1 cellular context compared by ENCODE assay signal in the genomic region with DNA sequence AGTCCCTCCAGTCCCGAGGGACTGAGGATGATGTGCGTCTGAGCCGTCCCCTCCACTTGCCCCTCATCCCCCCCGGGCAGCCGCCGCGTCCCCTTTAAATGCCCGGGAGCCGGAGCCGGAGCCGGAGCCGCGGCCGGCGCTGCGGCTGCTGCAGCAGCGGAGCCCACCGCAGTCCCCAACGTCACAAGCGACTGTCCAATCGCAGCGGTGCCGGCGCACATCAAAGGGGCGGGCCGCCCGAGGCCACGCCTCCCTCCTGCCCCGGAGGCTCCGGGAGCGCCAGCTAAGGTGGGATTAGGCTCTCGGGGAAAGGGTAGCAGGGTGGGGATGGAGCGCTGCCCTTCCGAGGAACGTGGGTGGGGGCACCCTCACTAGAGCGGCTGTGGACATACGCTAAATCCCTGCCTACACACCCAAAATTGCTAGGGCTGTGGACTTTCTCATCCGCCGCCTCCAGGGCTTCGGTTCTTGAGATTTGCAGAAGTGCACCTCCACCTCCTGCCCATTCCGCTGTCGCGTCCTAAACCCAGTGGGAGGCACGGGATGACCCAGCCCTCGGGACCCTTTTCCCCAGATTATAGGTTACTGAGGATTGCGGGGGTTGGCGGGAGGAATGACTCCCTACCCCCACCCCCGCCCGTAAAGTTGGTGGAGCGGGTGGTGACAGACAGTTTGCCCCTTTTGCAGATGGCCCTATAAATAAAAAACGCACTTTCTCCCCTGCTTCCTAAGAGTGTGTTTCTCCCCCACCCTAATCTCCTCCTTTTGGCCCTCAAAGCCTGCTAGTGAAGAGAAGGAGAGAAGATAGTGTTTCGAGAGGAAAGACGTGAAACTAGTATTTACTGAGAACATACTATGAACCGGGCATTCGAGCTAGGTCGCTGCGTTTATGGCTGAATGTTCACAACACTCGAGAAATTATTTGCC.
TF ChIP-seq lines count a peak whose summit lies in the region.

A gene with protein sequence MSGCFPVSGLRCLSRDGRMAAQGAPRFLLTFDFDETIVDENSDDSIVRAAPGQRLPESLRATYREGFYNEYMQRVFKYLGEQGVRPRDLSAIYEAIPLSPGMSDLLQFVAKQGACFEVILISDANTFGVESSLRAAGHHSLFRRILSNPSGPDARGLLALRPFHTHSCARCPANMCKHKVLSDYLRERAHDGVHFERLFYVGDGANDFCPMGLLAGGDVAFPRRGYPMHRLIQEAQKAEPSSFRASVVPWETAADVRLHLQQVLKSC (minus strand): TSS at position 152 of the 927 bp plus-strand sequence. CDS start 4,096 bp downstream, outside the sequence.

TF ChIP-seq in K562, 482 proteins besides CTCF, POLR2A, EP300 and RAD21 (continued from another document and continues in another):
- TF ChIP-seq, protein P1, sequence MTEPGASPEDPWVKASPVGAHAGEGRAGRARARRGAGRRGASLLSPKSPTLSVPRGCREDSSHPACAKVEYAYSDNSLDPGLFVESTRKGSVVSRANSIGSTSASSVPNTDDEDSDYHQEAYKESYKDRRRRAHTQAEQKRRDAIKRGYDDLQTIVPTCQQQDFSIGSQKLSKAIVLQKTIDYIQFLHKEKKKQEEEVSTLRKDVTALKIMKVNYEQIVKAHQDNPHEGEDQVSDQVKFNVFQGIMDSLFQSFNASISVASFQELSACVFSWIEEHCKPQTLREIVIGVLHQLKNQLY (CRISPR knock-in tag; conservative IDR thresholded peaks at IDR 0.05): no peak
- no peak for TF ChIP-seq NELFE (IDR thresholded peaks at IDR 0.05; ENCODE audit: insufficient read depth, insufficient read length)
- peak; percentile 58; the same call in 1 of the 2 replicates for TF ChIP-seq CREM (IDR thresholded peaks at IDR 0.05; ENCODE audit: low read depth)
- no peak for TF ChIP-seq SOX6 (IDR thresholded peaks at IDR 0.05)
- no peak for TF ChIP-seq U2AF2 (optimal IDR thresholded peaks at IDR 0.05; ENCODE audit: low read depth, low read length)
- TF ChIP-seq TGIF2 (CRISPR knock-in tag; IDR thresholded peaks at IDR 0.05): no peak
- TF ChIP-seq SP2 (IDR thresholded peaks at IDR 0.05; ENCODE audit: extremely low read depth, low read depth, low read length, poor library complexity, severe bottlenecking): no peak
- TF ChIP-seq, protein P2, sequence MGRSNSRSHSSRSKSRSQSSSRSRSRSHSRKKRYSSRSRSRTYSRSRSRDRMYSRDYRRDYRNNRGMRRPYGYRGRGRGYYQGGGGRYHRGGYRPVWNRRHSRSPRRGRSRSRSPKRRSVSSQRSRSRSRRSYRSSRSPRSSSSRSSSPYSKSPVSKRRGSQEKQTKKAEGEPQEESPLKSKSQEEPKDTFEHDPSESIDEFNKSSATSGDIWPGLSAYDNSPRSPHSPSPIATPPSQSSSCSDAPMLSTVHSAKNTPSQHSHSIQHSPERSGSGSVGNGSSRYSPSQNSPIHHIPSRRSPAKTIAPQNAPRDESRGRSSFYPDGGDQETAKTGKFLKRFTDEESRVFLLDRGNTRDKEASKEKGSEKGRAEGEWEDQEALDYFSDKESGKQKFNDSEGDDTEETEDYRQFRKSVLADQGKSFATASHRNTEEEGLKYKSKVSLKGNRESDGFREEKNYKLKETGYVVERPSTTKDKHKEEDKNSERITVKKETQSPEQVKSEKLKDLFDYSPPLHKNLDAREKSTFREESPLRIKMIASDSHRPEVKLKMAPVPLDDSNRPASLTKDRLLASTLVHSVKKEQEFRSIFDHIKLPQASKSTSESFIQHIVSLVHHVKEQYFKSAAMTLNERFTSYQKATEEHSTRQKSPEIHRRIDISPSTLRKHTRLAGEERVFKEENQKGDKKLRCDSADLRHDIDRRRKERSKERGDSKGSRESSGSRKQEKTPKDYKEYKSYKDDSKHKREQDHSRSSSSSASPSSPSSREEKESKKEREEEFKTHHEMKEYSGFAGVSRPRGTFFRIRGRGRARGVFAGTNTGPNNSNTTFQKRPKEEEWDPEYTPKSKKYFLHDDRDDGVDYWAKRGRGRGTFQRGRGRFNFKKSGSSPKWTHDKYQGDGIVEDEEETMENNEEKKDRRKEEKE (IDR thresholded peaks at IDR 0.05; ENCODE audit: borderline replicate concordance in 1 of 2, control insufficient read depth in 1 of 2, low read depth in 2 of 2, low read length in 1 of 2): no peak
- no peak for TF ChIP-seq MEF2A (IDR thresholded peaks at IDR 0.05; ENCODE audit: control insufficient read depth, low read depth, low read length)
- TF ChIP-seq, protein P3, sequence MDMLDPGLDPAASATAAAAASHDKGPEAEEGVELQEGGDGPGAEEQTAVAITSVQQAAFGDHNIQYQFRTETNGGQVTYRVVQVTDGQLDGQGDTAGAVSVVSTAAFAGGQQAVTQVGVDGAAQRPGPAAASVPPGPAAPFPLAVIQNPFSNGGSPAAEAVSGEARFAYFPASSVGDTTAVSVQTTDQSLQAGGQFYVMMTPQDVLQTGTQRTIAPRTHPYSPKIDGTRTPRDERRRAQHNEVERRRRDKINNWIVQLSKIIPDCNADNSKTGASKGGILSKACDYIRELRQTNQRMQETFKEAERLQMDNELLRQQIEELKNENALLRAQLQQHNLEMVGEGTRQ (CRISPR knock-in tag; IDR thresholded peaks at IDR 0.05): no peak
- no peak for TF ChIP-seq ZC3H4 (CRISPR knock-in tag; IDR thresholded peaks at IDR 0.05; ENCODE audit: borderline replicate concordance)
- TF ChIP-seq DMBX1 (CRISPR knock-in tag; IDR thresholded peaks at IDR 0.05; ENCODE audit: borderline replicate concordance): no peak
- TF ChIP-seq ERF (CRISPR knock-in tag; IDR thresholded peaks at IDR 0.05): no peak
- no peak for TF ChIP-seq SETDB1 (IDR thresholded peaks at IDR 0.05; ENCODE audit: low read length)
- TF ChIP-seq POLR2B (IDR thresholded peaks at IDR 0.05; ENCODE audit: low read depth, partially characterized antibody): no peak
- no peak for TF ChIP-seq LEF1 (IDR thresholded peaks at IDR 0.05)
- no peak for TF ChIP-seq FOXK2 (conservative IDR thresholded peaks at IDR 0.05 in 1 of 2, IDR thresholded peaks at IDR 0.05 in 1 of 2; ENCODE audit: low read depth in 2 of 2)
- no peak for TF ChIP-seq COPS2 (conservative IDR thresholded peaks at IDR 0.05)
- no peak for TF ChIP-seq ARID2 (IDR thresholded peaks at IDR 0.05)
- TF ChIP-seq, protein P4, sequence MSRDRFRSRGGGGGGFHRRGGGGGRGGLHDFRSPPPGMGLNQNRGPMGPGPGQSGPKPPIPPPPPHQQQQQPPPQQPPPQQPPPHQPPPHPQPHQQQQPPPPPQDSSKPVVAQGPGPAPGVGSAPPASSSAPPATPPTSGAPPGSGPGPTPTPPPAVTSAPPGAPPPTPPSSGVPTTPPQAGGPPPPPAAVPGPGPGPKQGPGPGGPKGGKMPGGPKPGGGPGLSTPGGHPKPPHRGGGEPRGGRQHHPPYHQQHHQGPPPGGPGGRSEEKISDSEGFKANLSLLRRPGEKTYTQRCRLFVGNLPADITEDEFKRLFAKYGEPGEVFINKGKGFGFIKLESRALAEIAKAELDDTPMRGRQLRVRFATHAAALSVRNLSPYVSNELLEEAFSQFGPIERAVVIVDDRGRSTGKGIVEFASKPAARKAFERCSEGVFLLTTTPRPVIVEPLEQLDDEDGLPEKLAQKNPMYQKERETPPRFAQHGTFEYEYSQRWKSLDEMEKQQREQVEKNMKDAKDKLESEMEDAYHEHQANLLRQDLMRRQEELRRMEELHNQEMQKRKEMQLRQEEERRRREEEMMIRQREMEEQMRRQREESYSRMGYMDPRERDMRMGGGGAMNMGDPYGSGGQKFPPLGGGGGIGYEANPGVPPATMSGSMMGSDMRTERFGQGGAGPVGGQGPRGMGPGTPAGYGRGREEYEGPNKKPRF (IDR thresholded peaks at IDR 0.05; ENCODE audit: low read depth, low read length): no peak
- 0 out of 2 replicates have a peak, but pooled peaks have one; percentile 31 for TF ChIP-seq LCOR (CRISPR knock-in tag; IDR thresholded peaks at IDR 0.05)
- TF ChIP-seq ZNF830 (CRISPR knock-in tag; IDR thresholded peaks at IDR 0.05): no peak
- TF ChIP-seq, protein P5, sequence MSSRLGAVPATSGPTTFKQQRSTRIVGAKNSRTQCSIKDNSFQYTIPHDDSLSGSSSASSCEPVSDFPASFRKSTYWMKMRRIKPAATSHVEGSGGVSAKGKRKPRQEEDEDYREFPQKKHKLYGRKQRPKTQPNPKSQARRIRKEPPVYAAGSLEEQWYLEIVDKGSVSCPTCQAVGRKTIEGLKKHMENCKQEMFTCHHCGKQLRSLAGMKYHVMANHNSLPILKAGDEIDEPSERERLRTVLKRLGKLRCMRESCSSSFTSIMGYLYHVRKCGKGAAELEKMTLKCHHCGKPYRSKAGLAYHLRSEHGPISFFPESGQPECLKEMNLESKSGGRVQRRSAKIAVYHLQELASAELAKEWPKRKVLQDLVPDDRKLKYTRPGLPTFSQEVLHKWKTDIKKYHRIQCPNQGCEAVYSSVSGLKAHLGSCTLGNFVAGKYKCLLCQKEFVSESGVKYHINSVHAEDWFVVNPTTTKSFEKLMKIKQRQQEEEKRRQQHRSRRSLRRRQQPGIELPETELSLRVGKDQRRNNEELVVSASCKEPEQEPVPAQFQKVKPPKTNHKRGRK (tag; IDR thresholded peaks at IDR 0.05): no peak
- no peak for TF ChIP-seq MBD2 (IDR thresholded peaks at IDR 0.05; ENCODE audit: borderline replicate concordance, low read depth)
- TF ChIP-seq MCM5 (IDR thresholded peaks at IDR 0.05; ENCODE audit: low read depth): no peak
- no peak for TF ChIP-seq TAF15 (IDR thresholded peaks at IDR 0.05; ENCODE audit: low read depth, low read length)
- peak; percentile 66; the same call in 1 of the 2 replicates for TF ChIP-seq SP1 (CRISPR knock-in tag; IDR thresholded peaks at IDR 0.05)
- TF ChIP-seq, protein P6, sequence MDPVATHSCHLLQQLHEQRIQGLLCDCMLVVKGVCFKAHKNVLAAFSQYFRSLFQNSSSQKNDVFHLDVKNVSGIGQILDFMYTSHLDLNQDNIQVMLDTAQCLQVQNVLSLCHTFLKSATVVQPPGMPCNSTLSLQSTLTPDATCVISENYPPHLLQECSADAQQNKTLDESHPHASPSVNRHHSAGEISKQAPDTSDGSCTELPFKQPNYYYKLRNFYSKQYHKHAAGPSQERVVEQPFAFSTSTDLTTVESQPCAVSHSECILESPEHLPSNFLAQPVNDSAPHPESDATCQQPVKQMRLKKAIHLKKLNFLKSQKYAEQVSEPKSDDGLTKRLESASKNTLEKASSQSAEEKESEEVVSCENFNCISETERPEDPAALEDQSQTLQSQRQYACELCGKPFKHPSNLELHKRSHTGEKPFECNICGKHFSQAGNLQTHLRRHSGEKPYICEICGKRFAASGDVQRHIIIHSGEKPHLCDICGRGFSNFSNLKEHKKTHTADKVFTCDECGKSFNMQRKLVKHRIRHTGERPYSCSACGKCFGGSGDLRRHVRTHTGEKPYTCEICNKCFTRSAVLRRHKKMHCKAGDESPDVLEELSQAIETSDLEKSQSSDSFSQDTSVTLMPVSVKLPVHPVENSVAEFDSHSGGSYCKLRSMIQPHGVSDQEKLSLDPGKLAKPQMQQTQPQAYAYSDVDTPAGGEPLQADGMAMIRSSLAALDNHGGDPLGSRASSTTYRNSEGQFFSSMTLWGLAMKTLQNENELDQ (CRISPR knock-in tag; IDR thresholded peaks at IDR 0.05; ENCODE audit: borderline replicate concordance): no peak
- peak in 1 of 2 experiments; percentile 16; a peak in 1 of 4 replicates for TF ChIP-seq SRF (CRISPR knock-in tag; IDR thresholded peaks at IDR 0.05)
- TF ChIP-seq RBFOX2 (IDR thresholded peaks at IDR 0.05; ENCODE audit: low read depth, low read length): no peak
- no peak for TF ChIP-seq MECOM (CRISPR knock-in tag; IDR thresholded peaks at IDR 0.05)
- TF ChIP-seq PTRF (tag; IDR thresholded peaks at IDR 0.05): no peak
- no peak for TF ChIP-seq STAT5B (CRISPR knock-in tag; IDR thresholded peaks at IDR 0.05)
- TF ChIP-seq SAP30 (IDR thresholded peaks at IDR 0.05; ENCODE audit: borderline replicate concordance, insufficient read depth, low read depth, low read length, poor library complexity, severe bottlenecking): no peak
- TF ChIP-seq HNRNPLL (IDR thresholded peaks at IDR 0.05; ENCODE audit: low read depth, low read length, poor library complexity, severe bottlenecking): peak; percentile 49
- no peak for TF ChIP-seq ZNF316 (IDR thresholded peaks at IDR 0.05)
- TF ChIP-seq EHMT2 (IDR thresholded peaks at IDR 0.05): no peak
- TF ChIP-seq, protein P7, sequence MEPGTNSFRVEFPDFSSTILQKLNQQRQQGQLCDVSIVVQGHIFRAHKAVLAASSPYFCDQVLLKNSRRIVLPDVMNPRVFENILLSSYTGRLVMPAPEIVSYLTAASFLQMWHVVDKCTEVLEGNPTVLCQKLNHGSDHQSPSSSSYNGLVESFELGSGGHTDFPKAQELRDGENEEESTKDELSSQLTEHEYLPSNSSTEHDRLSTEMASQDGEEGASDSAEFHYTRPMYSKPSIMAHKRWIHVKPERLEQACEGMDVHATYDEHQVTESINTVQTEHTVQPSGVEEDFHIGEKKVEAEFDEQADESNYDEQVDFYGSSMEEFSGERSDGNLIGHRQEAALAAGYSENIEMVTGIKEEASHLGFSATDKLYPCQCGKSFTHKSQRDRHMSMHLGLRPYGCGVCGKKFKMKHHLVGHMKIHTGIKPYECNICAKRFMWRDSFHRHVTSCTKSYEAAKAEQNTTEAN (CRISPR knock-in tag; IDR thresholded peaks at IDR 0.05): no peak
- TF ChIP-seq HLTF (IDR thresholded peaks at IDR 0.05): no peak
- TF ChIP-seq PHF8 (IDR thresholded peaks at IDR 0.05; ENCODE audit: borderline replicate concordance, low read length): peak; percentile 13; the same call in 1 of the 2 replicates
- TF ChIP-seq ZNF212 (CRISPR knock-in tag; IDR thresholded peaks at IDR 0.05): no peak
- no peak for TF ChIP-seq MAFK (IDR thresholded peaks at IDR 0.05; ENCODE audit: low read length)
- TF ChIP-seq, protein P8, sequence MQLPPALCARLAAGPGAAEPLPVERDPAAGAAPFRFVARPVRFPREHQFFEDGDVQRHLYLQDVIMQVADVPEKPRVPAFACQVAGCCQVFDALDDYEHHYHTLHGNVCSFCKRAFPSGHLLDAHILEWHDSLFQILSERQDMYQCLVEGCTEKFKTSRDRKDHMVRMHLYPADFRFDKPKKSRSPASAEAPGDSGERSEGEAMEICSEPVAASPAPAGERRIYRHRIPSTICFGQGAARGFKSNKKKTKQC (CRISPR knock-in tag; IDR thresholded peaks at IDR 0.05): no peak
- TF ChIP-seq KDM4B (IDR thresholded peaks at IDR 0.05; ENCODE audit: borderline replicate concordance in 2 of 2, low read depth in 1 of 2): no peak
- peak; percentile 43 for TF ChIP-seq CREB1 (IDR thresholded peaks at IDR 0.05)
- peak; percentile 71 for TF ChIP-seq CREB1 (CRISPR knock-in tag; IDR thresholded peaks at IDR 0.05)
- TF ChIP-seq HDAC3 (IDR thresholded peaks at IDR 0.05; ENCODE audit: borderline replicate concordance, partially characterized antibody): no peak
- TF ChIP-seq ZC3H8 (IDR thresholded peaks at IDR 0.05): no peak
- no peak for TF ChIP-seq SMARCC2 (IDR thresholded peaks at IDR 0.05; ENCODE audit: low read depth)
- TF ChIP-seq, protein P9, sequence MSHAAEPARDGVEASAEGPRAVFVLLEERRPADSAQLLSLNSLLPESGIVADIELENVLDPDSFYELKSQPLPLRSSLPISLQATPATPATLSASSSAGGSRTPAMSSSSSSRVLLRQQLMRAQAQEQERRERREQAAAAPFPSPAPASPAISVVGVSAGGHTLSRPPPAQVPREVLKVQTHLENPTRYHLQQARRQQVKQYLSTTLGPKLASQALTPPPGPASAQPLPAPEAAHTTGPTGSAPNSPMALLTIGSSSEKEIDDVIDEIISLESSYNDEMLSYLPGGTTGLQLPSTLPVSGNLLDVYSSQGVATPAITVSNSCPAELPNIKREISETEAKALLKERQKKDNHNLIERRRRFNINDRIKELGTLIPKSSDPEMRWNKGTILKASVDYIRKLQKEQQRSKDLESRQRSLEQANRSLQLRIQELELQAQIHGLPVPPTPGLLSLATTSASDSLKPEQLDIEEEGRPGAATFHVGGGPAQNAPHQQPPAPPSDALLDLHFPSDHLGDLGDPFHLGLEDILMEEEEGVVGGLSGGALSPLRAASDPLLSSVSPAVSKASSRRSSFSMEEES (CRISPR knock-in tag; IDR thresholded peaks at IDR 0.05): no peak
- no peak for TF ChIP-seq SMC3 (conservative IDR thresholded peaks at IDR 0.05; ENCODE audit: insufficient read depth, low read depth, low read length)
- no peak for TF ChIP-seq ATF1 (CRISPR knock-in tag; IDR thresholded peaks at IDR 0.05)
- TF ChIP-seq ATF1 (tag; IDR thresholded peaks at IDR 0.05): peak; percentile 87
